ENCODE assay signal across 17 cellular contexts in genomic region chr7:137882806-137883205, GRCh38. TPM values are rescaled to one million over a fixed set of nuclear protein-coding genes. Genes with fewer than 3 reads are reported as not detected.
A peak's percentile ranks its signal among the peaks of the same experiment; 100 is the strongest.
DNase-seq lines count a peak whose midpoint lies in the region; ATAC-seq and TF ChIP-seq lines count a peak whose summit lies in the region.
"Had no signal": no experiment of that assay in that cellular context is flagged by ENCODE, and none has a peak within 500 bp of the region (broad histone marks: within the 10 kb centered on the region; RNA-seq: fewer than 3 reads in every experiment).

No MANE protein-coding gene starts in this region.

- DNase-seq in ELR (ENCODE audit: low read depth) (peak; percentile 46), PC-3 (peak; percentile 5), chondrocyte (ENCODE audit: low spot score) (no peak), mucosa of gallbladder (ENCODE audit: low spot score) (no peak)
- no peak for DNase-seq in CD4-positive, alpha-beta T cell
- DNase-seq: activated CD4-positive, alpha-beta T cell treated with anti-CD3 and anti-CD28 coated beads, Interleukin-2, amount 10 ng/mL, durations not matched to agents 24 days and 14 days; CD4-positive, alpha-beta memory T cell; effector memory CD4-positive, alpha-beta T cell; heart right ventricle; NCI-H1092 treated with DMSO at 0.1 percent for 48 hours; RPMI8226 had no signal

- CTCF ChIA-PET in PC-3 (lab: Charles Lee): no interaction called here
- CTCF ChIA-PET in CD4-positive, alpha-beta T cell (lab: Charles Lee): no interaction called here

- peaks cover 58% of the 10 kb centered on the region for H3K36me3 Mint-ChIP-seq in chondrocyte (ENCODE audit: low read depth)
- peaks cover 90% of the 10 kb centered on the region for H3K36me3 Mint-ChIP-seq in CD4-positive, alpha-beta T cell (ENCODE audit: low read depth)

- TF ChIP-seq CTCF in PC-3 (conservative IDR thresholded peaks at IDR 0.05; ENCODE audit: low read depth, low read length) (no peak), chondrocyte (IDR thresholded peaks at IDR 0.05) (no peak)
- TF ChIP-seq CTCF in CD4-positive, alpha-beta T cell (IDR thresholded peaks at IDR 0.05): no peak

- no peaks in the 10 kb centered on the region for H3K79me2 ChIP-seq in PC-3 (ENCODE audit: low read length)

- no peaks in the 10 kb centered on the region for H4K20me1 ChIP-seq in PC-3 (ENCODE audit: low read length)

- POLR2A ChIA-PET in PC-3 (lab: Charles Lee; ENCODE audit: unreplicated experiment): no interaction called here
- POLR2A ChIA-PET in CD4-positive, alpha-beta T cell (lab: Charles Lee): no interaction called here

- no peak overlapping the region for H3K9ac ChIP-seq in PC-3 (ENCODE audit: low read length)
- no peak overlapping the region for H3K9ac ChIP-seq in rectal smooth muscle tissue (ENCODE audit: low read length)

- no peak overlapping the region for H2AFZ ChIP-seq in PC-3 (ENCODE audit: low read length)

- H3K27me3 Mint-ChIP-seq in chondrocyte (ENCODE audit: low read depth): no peaks in the 10 kb centered on the region
- no peaks in the 10 kb centered on the region for H3K27me3 Mint-ChIP-seq in CD4-positive, alpha-beta T cell
- H3K27me3 Mint-ChIP-seq: activated CD4-positive, alpha-beta T cell treated with anti-CD3 and anti-CD28 coated beads, Interleukin-2, amount 10 ng/mL, durations not matched to agents 24 days and 14 days; CD4-positive, alpha-beta memory T cell; naive thymus-derived CD4-positive, alpha-beta T cell; stimulated activated naive CD8-positive, alpha-beta T cell treated with anti-CD3 and anti-CD28 coated beads, Interleukin-15, Interleukin-2, amounts not matched to agents 100 ng/mL and 50 ng/mL, for 24 hours had no signal

- H3K4me3 ChIP-seq in PC-3 (ENCODE audit: low read length) (no peak overlapping the region; the same call in 1 of the 2 replicates), rectal smooth muscle tissue (ENCODE audit: low read length) (no peak overlapping the region)
- H3K4me3 ChIP-seq: heart right ventricle had no signal

- H3K9me2 ChIP-seq in PC-3 (replicated peaks; ENCODE audit: low read length): no peaks in the 10 kb centered on the region

- H3K4me1 ChIP-seq in PC-3 (ENCODE audit: insufficient read depth, low read length): peaks cover 15% of the 10 kb centered on the region
- peaks cover 31% of the 10 kb centered on the region for H3K4me1 ChIP-seq in rectal smooth muscle tissue (ENCODE audit: control insufficient read depth, insufficient read depth, low read length)

- H3K4me2 ChIP-seq in PC-3 (ENCODE audit: low read length): peak overlapping the region; percentile 78

- H3K27ac ChIP-seq in PC-3 (ENCODE audit: low read length) (peak overlapping the region; percentile 65), rectal smooth muscle tissue (ENCODE audit: low read depth, low read length) (peak overlapping the region; percentile 18)
- no peak overlapping the region for H3K27ac ChIP-seq in CD4-positive, alpha-beta T cell (ENCODE audit: low read depth, low read length)

- no TSS peak for BruUV-seq in PC-3 (replicated peaks; lab: Mats Ljungman, UMichigan)

- H3K9me3 Mint-ChIP-seq in chondrocyte (ENCODE audit: low read depth): peaks cover 7% of the 10 kb centered on the region
- no peaks in the 10 kb centered on the region for H3K9me3 Mint-ChIP-seq in CD4-positive, alpha-beta T cell
- H3K9me3 Mint-ChIP-seq: activated CD4-positive, alpha-beta T cell treated with anti-CD3 and anti-CD28 coated beads, Interleukin-2, amount 10 ng/mL, durations not matched to agents 24 days and 14 days; CD4-positive, alpha-beta memory T cell; stimulated activated naive CD8-positive, alpha-beta T cell treated with anti-CD3 and anti-CD28 coated beads, Interleukin-15, Interleukin-2, amounts not matched to agents 100 ng/mL and 50 ng/mL, for 24 hours had no signal

- ATAC-seq in PC-3 (peak; percentile 23), GM18502 (IDR thresholded peaks at IDR 0.05; ENCODE audit: poor library complexity, unreplicated experiment) (no peak), HG03571 (IDR thresholded peaks at IDR 0.05; ENCODE audit: unreplicated experiment) (no peak)
- no peak for ATAC-seq in CD4-positive, alpha-beta T cell (ENCODE audit: poor library complexity)
- ATAC-seq: naive thymus-derived CD4-positive, alpha-beta T cell had no signal

- no peaks in the 10 kb centered on the region for H3K9me3 ChIP-seq in PC-3 (ENCODE audit: low read length)
- H3K9me3 ChIP-seq in CD4-positive, alpha-beta T cell (ENCODE audit: control insufficient read depth, low read length): no peaks in the 10 kb centered on the region

- H3K27me3 ChIP-seq in PC-3 (ENCODE audit: low read length): no peaks in the 10 kb centered on the region
- no peaks in the 10 kb centered on the region for H3K27me3 ChIP-seq in rectal smooth muscle tissue (ENCODE audit: control insufficient read depth, insufficient read depth, low read length)
- H3K27me3 ChIP-seq in CD4-positive, alpha-beta T cell (ENCODE audit: control insufficient read depth, insufficient read depth, low read length): no peaks in the 10 kb centered on the region
- H3K27me3 ChIP-seq: heart right ventricle had no signal

- H3K36me3 ChIP-seq in PC-3 (ENCODE audit: low read depth, low read length) (peaks cover 6% of the 10 kb centered on the region; the same call in 1 of the 2 replicates), rectal smooth muscle tissue (ENCODE audit: control insufficient read depth, insufficient read depth, low read length) (peaks cover 32% of the 10 kb centered on the region)

- no peaks in the 10 kb centered on the region for H3F3A ChIP-seq in PC-3 (ENCODE audit: low read length, unreplicated experiment)

- H3K27ac Mint-ChIP-seq in chondrocyte (ENCODE audit: unreplicated experiment): peak overlapping the region; percentile 89
- no peak overlapping the region for H3K27ac Mint-ChIP-seq in CD4-positive, alpha-beta T cell
- H3K27ac Mint-ChIP-seq: naive thymus-derived CD4-positive, alpha-beta T cell had no signal

- no peak overlapping the region for H3K4me3 Mint-ChIP-seq in chondrocyte (ENCODE audit: unreplicated experiment)
- H3K4me3 Mint-ChIP-seq in CD4-positive, alpha-beta T cell: no peak overlapping the region
- H3K4me3 Mint-ChIP-seq: activated CD4-positive, alpha-beta T cell treated with anti-CD3 and anti-CD28 coated beads, Interleukin-2, amount 10 ng/mL, durations not matched to agents 24 days and 14 days; brain; CD4-positive, alpha-beta memory T cell; naive thymus-derived CD4-positive, alpha-beta T cell; stimulated activated naive CD8-positive, alpha-beta T cell treated with anti-CD3 and anti-CD28 coated beads, Interleukin-15, Interleukin-2, amounts not matched to agents 100 ng/mL and 50 ng/mL, for 24 hours had no signal

- intact Hi-C loops in PC-3 (cut with micrococcal nuclease): loop anchor here (5.0 kb wide), 1 partner anchor 226 kb away; no protein-coding TSS in a partner anchor
- intact Hi-C loops in CD4-positive, alpha-beta T cell (cut with DNase I, micrococcal nuclease): no loop called here

- H3K4me1 Mint-ChIP-seq in chondrocyte (ENCODE audit: low read depth): peaks cover 82% of the 10 kb centered on the region
- H3K4me1 Mint-ChIP-seq in CD4-positive, alpha-beta T cell (ENCODE audit: low read depth): no peaks in the 10 kb centered on the region
- H3K4me1 Mint-ChIP-seq: CD4-positive, alpha-beta memory T cell had no signal

RNA-seq across cellular contexts. Expression of gene DGKI, which starts 36.0 kb away (rescaled TPM):
- 0.52 TPM in 1 of 2 replicates, not detected in the other for total RNA-seq in PC-3 (2014; rRNA removed)
- total RNA-seq in chondrocyte: 15.3 to 52.4 TPM (median 17.0 TPM) in 3 replicates
- not detected for total RNA-seq in CD4-positive, alpha-beta T cell
- total RNA-seq in mucosa of gallbladder: 3.1 TPM

Comparison
In these comparisons a context has a peak if more than half of its experiments do, and no peak if none do; other contexts are left out.
1. DNase-seq: peak in ELR (single experiment) and PC-3 (single experiment); none in chondrocyte (single experiment), CD4-positive, alpha-beta T cell (0 of 10) and mucosa of gallbladder (single experiment).